In genomic region chr20:49219924-49220831, GRCh38 we compare ENCODE assay signal across 8 cellular contexts. TPM values are rescaled to one million over a fixed set of nuclear protein-coding genes. Genes with fewer than 3 reads are reported as not detected.
DNase-seq lines count a peak whose midpoint lies in the region; ATAC-seq and TF ChIP-seq lines count a peak whose summit lies in the region.

No MANE protein-coding gene starts in this region.

- CTCF ChIA-PET in AG04449 (lab: Yijun Ruan, JAX) = interaction anchor here (1.7 to 4.3 kb wide), 2 partner anchors 87 to 91 kb away, joined by 5 to 53 read pairs; no protein-coding TSS in a partner anchor

- H3K27me3 Mint-ChIP-seq in IgD-negative memory B cell = no peaks in the 10 kb centered on the region

- H3K9me3 ChIP-seq in mucosa of stomach (ENCODE audit: control insufficient read depth, low read length) = no peaks in the 10 kb centered on the region

- POLR2A ChIA-PET in AG04449 (lab: Yijun Ruan, JAX) = no interaction called here

- DNase-seq in AG04449 (ENCODE audit: low read depth, low spot score) (no peak), choroid plexus epithelial cell (ENCODE audit: low read depth) (no peak), GM10266 (ENCODE audit: extremely low spot score) (no peak), AG08396 (ENCODE audit: low spot score) (no peak), DMS 273 treated with DMSO at 0.1 percent for 48 hours (lab: John Stamatoyannopoulos, UW) (no peak)

- TF ChIP-seq CTCF in AG04449 (IDR thresholded peaks at IDR 0.05; ENCODE audit: insufficient read depth, low read length, missing control alignments) (no peak), choroid plexus epithelial cell (conservative IDR thresholded peaks at IDR 0.05; ENCODE audit: low read depth, low read length) (no peak), GM10266 (IDR thresholded peaks at IDR 0.05; ENCODE audit: control insufficient read depth, insufficient read depth, low read depth, missing control alignments) (no peak)

- peaks cover 10 to 22% (median 16%) of the 10 kb centered on the region in 3 donors for H3K4me1 Mint-ChIP-seq in IgD-negative memory B cell

- no peaks in the 10 kb centered on the region for H3K9me3 Mint-ChIP-seq in IgD-negative memory B cell

- H3K9ac ChIP-seq in mucosa of stomach (ENCODE audit: low read length) = peak overlapping the region; percentile 71

- H3K4me3 ChIP-seq in AG04449 (ENCODE audit: low read depth, low read length) (peak overlapping the region; percentile 100), choroid plexus epithelial cell (ENCODE audit: low read depth, low read length) (peak overlapping the region; percentile 99), mucosa of stomach (ENCODE audit: low read length) (peak overlapping the region; percentile 56)

- peak overlapping the region; percentile 82 to 98 (median 97) for H3K27ac Mint-ChIP-seq in IgD-negative memory B cell

- ATAC-seq in HG03025 (IDR thresholded peaks at IDR 0.05; ENCODE audit: low FRiP score, unreplicated experiment) = no peak

- H3K27me3 ChIP-seq in mucosa of stomach (ENCODE audit: control insufficient read depth, insufficient read depth, low read length) = no peaks in the 10 kb centered on the region

- H3K4me3 Mint-ChIP-seq in IgD-negative memory B cell = peak overlapping the region; percentile 84 to 97 (median 94)

- peaks cover 6% of the 10 kb centered on the region for H3K36me3 Mint-ChIP-seq in IgD-negative memory B cell

- H3K36me3 ChIP-seq in mucosa of stomach (ENCODE audit: control insufficient read depth, insufficient read depth, low read length) = no peaks in the 10 kb centered on the region

- H3K4me1 ChIP-seq in mucosa of stomach (ENCODE audit: control insufficient read depth, insufficient read depth, low read length) = peaks cover 5% of the 10 kb centered on the region

RNA-seq across cellular contexts. Expression of gene DDX27, which starts 1.0 kb away (rescaled TPM):
- polyA plus RNA-seq in IgD-negative memory B cell = 62.8 TPM

RNA-seq across cellular contexts. Expression of gene STAU1, which starts 32.0 kb away (rescaled TPM):
- 32.4 TPM for polyA plus RNA-seq in IgD-negative memory B cell

RNA-seq across cellular contexts. Expression of gene ZNFX1, which starts 57.7 kb away (rescaled TPM):
- 45.2 TPM for polyA plus RNA-seq in IgD-negative memory B cell
